ENCODE assay signal across 23 cellular contexts in genomic region chr18:57083485-57083884, GRCh38.
"Had no signal": no experiment of that assay in that cellular context is flagged by ENCODE, and none has a peak within 500 bp of the region (broad histone marks: within the 10 kb centered on the region; RNA-seq: fewer than 3 reads in every experiment).

No MANE protein-coding gene starts in this region.

- H3K27me3 ChIP-seq: neutrophil, ovary, transverse colon had no signal

- FAIRE-seq: astrocyte, islet of Langerhans, small intestine, urothelium cell line had no signal

- H3K27ac Mint-ChIP-seq: activated naive CD8-positive, alpha-beta T cell treated with anti-CD3 and anti-CD28 coated beads for 36 hours; memory B cell; natural killer cell treated with Interleukin-12 subunit alpha and Interleukin-12 subunit beta and Interleukin-15 and Interleukin-18, amount 100 ng/mL, for 72 hours; stimulated activated memory B cell treated with anti-CD40 and anti-IgM and Interleukin-4, amounts not matched to agents 10 μg/mL and 1 μg/mL and 100 μg/mL, for 72 hours; WTC11 had no signal

- DNase-seq: activated naive CD4-positive, alpha-beta T cell treated with Interleukin-2 at 50 U/mL for 16 hours; activated naive CD8-positive, alpha-beta T cell treated with anti-CD3 and anti-CD28 coated beads for 36 hours; activated T-cell treated with anti-CD3 and anti-CD28 coated beads, Interleukin-2, amount 50 U/mL, for 48 hours; central memory CD4-positive, alpha-beta T cell; dermis blood vessel endothelial cell; effector CD8-positive, alpha-beta T cell; gastrocnemius medialis; head of caudate nucleus; hypothalamus; left colon; ovary; psoas muscle; small intestine; transverse colon had no signal

- H3K4me1 ChIP-seq: gastrocnemius medialis, psoas muscle, transverse colon had no signal

- H3K9me3 ChIP-seq: gastrocnemius medialis, neutrophil, ovary, psoas muscle, transverse colon had no signal

- H3K36me3 Mint-ChIP-seq: natural killer cell treated with Interleukin-12 subunit alpha and Interleukin-12 subunit beta and Interleukin-15 and Interleukin-18, amount 100 ng/mL, for 72 hours; stimulated activated memory B cell treated with anti-CD40 and anti-IgM and Interleukin-4, amounts not matched to agents 10 μg/mL and 1 μg/mL and 100 μg/mL, for 72 hours had no signal

- H3K36me3 ChIP-seq: gastrocnemius medialis, neutrophil, ovary, transverse colon had no signal

- H3K4me3 ChIP-seq: gastrocnemius medialis, ovary, psoas muscle, transverse colon had no signal

- H3K27ac ChIP-seq: gastrocnemius medialis, neutrophil, ovary, psoas muscle, transverse colon had no signal

- ATAC-seq: gastrocnemius medialis; left colon; natural killer cell treated with Interleukin-12 subunit alpha and Interleukin-12 subunit beta and Interleukin-15 and Interleukin-18, amount 100 ng/mL, for 72 hours; psoas muscle; sciatic nerve; stimulated activated memory B cell treated with anti-CD40 and anti-IgM and Interleukin-4, amounts not matched to agents 10 μg/mL and 1 μg/mL and 100 μg/mL, for 72 hours had no signal

- H3K4me3 Mint-ChIP-seq: activated naive CD8-positive, alpha-beta T cell treated with anti-CD3 and anti-CD28 coated beads for 36 hours; memory B cell; stimulated activated memory B cell treated with anti-CD40 and anti-IgM and Interleukin-4, amounts not matched to agents 10 μg/mL and 1 μg/mL and 100 μg/mL, for 72 hours; WTC11 had no signal
